ENCODE assay signal across 27 cellular contexts in the genomic region with DNA sequence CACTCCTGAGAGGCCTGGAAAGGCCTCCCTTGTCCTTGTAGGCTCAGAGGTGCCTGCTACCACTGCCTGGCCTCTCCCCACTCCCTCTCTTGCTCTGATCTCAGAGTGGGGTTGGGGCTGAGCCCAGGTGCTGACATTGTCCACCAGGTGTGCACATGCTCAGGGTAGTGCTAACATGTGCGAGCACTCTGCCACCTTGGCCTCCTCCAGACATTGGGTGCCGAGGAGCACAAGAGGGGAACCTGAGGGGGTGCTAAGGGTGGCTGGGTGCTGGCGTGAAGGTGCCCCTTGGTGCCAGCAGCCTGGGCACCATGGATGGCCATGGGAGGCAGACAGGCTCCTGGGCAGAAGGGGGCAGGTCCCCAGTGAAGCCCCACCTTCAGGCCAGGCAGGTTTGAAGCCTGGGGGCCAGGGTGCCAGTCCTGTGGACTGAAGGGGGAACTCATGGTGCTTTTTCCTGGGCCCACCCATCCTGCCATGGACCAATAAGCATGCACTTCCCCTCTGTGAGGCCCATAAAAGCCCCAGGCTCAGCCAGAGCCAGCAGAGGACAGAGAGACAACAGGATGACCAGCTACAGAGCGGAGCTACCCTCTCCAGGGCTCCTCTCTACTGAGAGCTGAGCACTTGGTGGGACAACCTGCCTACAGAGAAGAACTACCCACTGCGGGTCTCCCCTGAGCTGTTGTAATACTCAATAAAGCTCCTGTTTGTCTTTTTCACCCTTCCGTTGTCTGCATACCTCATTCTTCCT. TPM values are rescaled to one million over a fixed set of nuclear protein-coding genes. Genes with fewer than 3 reads are reported as not detected.
"Had no signal": no experiment of that assay in that cellular context is flagged by ENCODE, and none has a peak within 500 bp of the region (broad histone marks: within the 10 kb centered on the region; RNA-seq: fewer than 3 reads in every experiment).

No MANE protein-coding gene starts in this region.

- DNase-seq: activated CD4-positive, alpha-beta T cell treated with anti-CD3 and anti-CD28 coated beads for 4 hours; activated CD4-positive, alpha-beta T cell treated with anti-CD3 and anti-CD28 coated beads, Interleukin-2, amount 50 U/mL, for 4 hours; activated CD8-positive, alpha-beta T cell treated with anti-CD3 and anti-CD28 coated beads, Interleukin-2, amount 10 ng/mL, durations not matched to agents 7 days and 5 days; activated effector memory CD4-positive, alpha-beta T cell treated with Interleukin-2 at 50 U/mL for 16 hours; activated naive CD4-positive, alpha-beta T cell; activated T-cell treated with anti-CD3 and anti-CD28 coated beads, Interleukin-2, amount 50 U/mL, for 24 hours; aorta; body of pancreas; central memory CD4-positive, alpha-beta T cell; MM.1S; NCI-H1105; NCI-H1436; NCI-H1694 treated with DMSO at 0.1 percent for 48 hours; NCI-H2029 treated with DMSO at 0.1 percent for 48 hours; NCI-H345; NCI-H510A; NCI-H526 treated with DMSO at 0.1 percent for 48 hours; NK-92 treated with Interleukin-12 subunit alpha and Interleukin-12 subunit beta, amount 100 ng/mL, for 24 hours; SHP77; SW 1271 had no signal

- ATAC-seq: activated CD4-positive, CD25-positive, alpha-beta regulatory T cell treated with anti-CD3 and anti-CD28 coated beads, Interleukin-2, amount 50 U/mL, for 24 hours; activated CD8-positive, alpha-beta T cell treated with anti-CD3 and anti-CD28 coated beads, Interleukin-2, amount 10 ng/mL, durations not matched to agents 7 days and 5 days; body of pancreas; SK-N-SH treated with all-trans-retinoic acid at 6 μM for 48 hours had no signal

- FAIRE-seq: bronchial epithelial cell, RCC 7860 had no signal

- H3K27me3 ChIP-seq: body of pancreas, SJSA1 had no signal

- H3K4me1 ChIP-seq: body of pancreas had no signal

- H3K4me3 ChIP-seq: body of pancreas, SJSA1 had no signal

- H3K36me3 ChIP-seq: SJSA1 had no signal

- H3K27ac ChIP-seq: body of pancreas, SJSA1 had no signal

- H3K9me3 ChIP-seq: body of pancreas, SJSA1 had no signal

RNA-seq across cellular contexts. Expression of a gene that starts 13.5 kb away (rescaled TPM):
- total RNA-seq: activated T-helper 1 cell treated with anti-CD3 and anti-CD28 coated beads, Interleukin-12 subunit alpha, Interleukin-12 subunit beta, Interleukin-2, Interleukin-4 antibody, amounts not matched to agents 30 ng/mL and 10 ng/mL and 1 ng/mL, durations not matched to agents 14 hours and 24 hours and 36 hours; body of pancreas; T-helper 1 cell treated with Interleukin-12 subunit alpha and Interleukin-12 subunit beta and Interleukin-4 antibody, amounts not matched to agents 30 ng/mL and 1 ng/mL, for 36 hours had no signal
